Comparison of ENCODE assay signal across 8 cellular contexts in the genomic region with DNA sequence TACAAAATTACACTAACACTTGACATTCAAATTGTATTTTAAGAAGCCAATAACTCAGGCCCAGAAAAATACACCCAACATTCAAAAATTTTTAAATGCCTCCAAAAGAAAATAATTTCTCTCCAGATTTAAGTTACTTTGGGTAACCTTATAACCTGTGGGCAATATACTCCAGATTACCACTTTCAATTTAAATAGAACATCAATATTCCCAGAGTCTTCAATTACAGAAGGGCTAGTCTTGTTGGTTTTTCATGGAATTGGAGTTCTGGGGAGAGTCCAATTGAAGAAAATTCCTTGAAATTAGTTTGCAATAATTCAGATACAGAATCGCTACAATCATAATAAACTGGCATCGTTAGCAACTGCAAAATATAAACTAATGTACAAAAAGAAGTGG. TPM values are rescaled to one million over a fixed set of nuclear protein-coding genes. Genes with fewer than 3 reads are reported as not detected.
DNase-seq lines count a peak whose midpoint lies in the region; ATAC-seq and TF ChIP-seq lines count a peak whose summit lies in the region.

No MANE protein-coding gene starts in this region.

- H3K4me1 Mint-ChIP-seq in naive thymus-derived CD8-positive, alpha-beta T cell, result peaks cover 17 to 57% (median 52%) of the 10 kb centered on the region in 4 donors

- H3K27ac Mint-ChIP-seq in naive thymus-derived CD8-positive, alpha-beta T cell, result peak overlapping the region in 8 of 10 donors; percentile 43 to 100 (median 96)

- TF ChIP-seq CTCF in AG09309 (IDR thresholded peaks at IDR 0.05; ENCODE audit: control insufficient read depth, insufficient read depth, low read depth, low read length, missing control alignments), result no peak
- no peak for TF ChIP-seq CTCF in KMS-11 (conservative IDR thresholded peaks at IDR 0.05; ENCODE audit: low read depth, low read length)
- TF ChIP-seq CTCF in colonic mucosa (IDR thresholded peaks at IDR 0.05), result no peak

- DNase-seq in AG09309 (ENCODE audit: low read depth), result no peak
- no peak for DNase-seq in colonic mucosa
- DNase-seq in naive thymus-derived CD8-positive, alpha-beta T cell, result no peak
- no peak for DNase-seq in midbrain (lab: John Stamatoyannopoulos, UW)
- DNase-seq in GDM1 (lab: John Stamatoyannopoulos, UW), result no peak
- no peak for DNase-seq in GF-D8 (lab: John Stamatoyannopoulos, UW)

- peak overlapping the region; percentile 95 for H3K4me2 ChIP-seq in KMS-11

- no peaks in the 10 kb centered on the region for H3K9me3 ChIP-seq in colonic mucosa

- POLR2A ChIA-PET in naive thymus-derived CD8-positive, alpha-beta T cell (lab: Charles Lee), result interaction anchor here (0.6 to 1.3 kb wide), 2 partner anchors 15 to 134 kb away, joined by 3 read pairs; no protein-coding TSS in a partner anchor

- peaks cover 8 to 54% (median 25%) of the 10 kb centered on the region in 3 donors for H3K36me3 Mint-ChIP-seq in naive thymus-derived CD8-positive, alpha-beta T cell

- no peaks in the 10 kb centered on the region for H4K20me1 ChIP-seq in KMS-11 (ENCODE audit: insufficient read depth)

- peaks cover 66% of the 10 kb centered on the region for H3K79me2 ChIP-seq in KMS-11 (ENCODE audit: insufficient read depth, low read depth)

- no peaks in the 10 kb centered on the region for H3K27me3 Mint-ChIP-seq in naive thymus-derived CD8-positive, alpha-beta T cell

- no peak for ATAC-seq in naive thymus-derived CD8-positive, alpha-beta T cell
- ATAC-seq in HG03175 (IDR thresholded peaks at IDR 0.05; ENCODE audit: unreplicated experiment), result no peak

- H3K9ac ChIP-seq in KMS-11 (peak overlapping the region; percentile 99; the same call in 1 of the 2 replicates), colonic mucosa (ENCODE audit: low read depth in 2 of 2, low read length in 2 of 2) (peak overlapping the region in 1 of 2 donors; percentile 98)

- peak overlapping the region; percentile 89 to 98 (median 96) for H3K4me3 Mint-ChIP-seq in naive thymus-derived CD8-positive, alpha-beta T cell

- no peak overlapping the region for H2AFZ ChIP-seq in KMS-11 (ENCODE audit: low read depth)

- H3K27ac ChIP-seq in KMS-11, result peak overlapping the region; percentile 8; the same call in 1 of the 2 replicates
- H3K27ac ChIP-seq in colonic mucosa, result no peak overlapping the region

- H3K9me3 Mint-ChIP-seq in naive thymus-derived CD8-positive, alpha-beta T cell, result no peaks in the 10 kb centered on the region

- H3K27me3 ChIP-seq in KMS-11 (ENCODE audit: insufficient read depth, low read depth) (no peaks in the 10 kb centered on the region), colonic mucosa (no peaks in the 10 kb centered on the region)

- no peaks in the 10 kb centered on the region for H3K36me3 ChIP-seq in KMS-11 (ENCODE audit: insufficient read depth)
- H3K36me3 ChIP-seq in colonic mucosa, result no peaks in the 10 kb centered on the region

- H3K4me1 ChIP-seq in KMS-11 (ENCODE audit: low read depth, poor library complexity, severe bottlenecking) (peaks cover 11% of the 10 kb centered on the region), colonic mucosa (peaks cover 8% of the 10 kb centered on the region)

- peak overlapping the region; percentile 97 for H3K4me3 ChIP-seq in AG09309 (ENCODE audit: control insufficient read depth, low read depth, low read length)
- no peak overlapping the region for H3K4me3 ChIP-seq in KMS-11 (IDR thresholded peaks at IDR 0.05; ENCODE audit: insufficient read depth, low read depth, low read length)
- H3K4me3 ChIP-seq in colonic mucosa, result peak overlapping the region; percentile 91

- intact Hi-C loops in colonic mucosa (cut with DNase I), result loop anchor here (10.0 kb wide), 1 partner anchor 407 kb away; no protein-coding TSS in a partner anchor

RNA-seq across cellular contexts. Expression of a gene that starts 2.0 kb away (rescaled TPM):
- 10 to 100 TPM; 79.3 to 90.9 TPM for total RNA-seq in colonic mucosa
- total RNA-seq in naive thymus-derived CD8-positive, alpha-beta T cell, result 100 to 1,000 TPM; 197 to 208 TPM
- polyA plus RNA-seq in naive thymus-derived CD8-positive, alpha-beta T cell, result 100 to 1,000 TPM in 1 of 3 donors, 10 to 100 TPM in 2; 73.8 to 121 (median 75.3) TPM
